9 cellular contexts compared by ENCODE assay signal in the genomic region with DNA sequence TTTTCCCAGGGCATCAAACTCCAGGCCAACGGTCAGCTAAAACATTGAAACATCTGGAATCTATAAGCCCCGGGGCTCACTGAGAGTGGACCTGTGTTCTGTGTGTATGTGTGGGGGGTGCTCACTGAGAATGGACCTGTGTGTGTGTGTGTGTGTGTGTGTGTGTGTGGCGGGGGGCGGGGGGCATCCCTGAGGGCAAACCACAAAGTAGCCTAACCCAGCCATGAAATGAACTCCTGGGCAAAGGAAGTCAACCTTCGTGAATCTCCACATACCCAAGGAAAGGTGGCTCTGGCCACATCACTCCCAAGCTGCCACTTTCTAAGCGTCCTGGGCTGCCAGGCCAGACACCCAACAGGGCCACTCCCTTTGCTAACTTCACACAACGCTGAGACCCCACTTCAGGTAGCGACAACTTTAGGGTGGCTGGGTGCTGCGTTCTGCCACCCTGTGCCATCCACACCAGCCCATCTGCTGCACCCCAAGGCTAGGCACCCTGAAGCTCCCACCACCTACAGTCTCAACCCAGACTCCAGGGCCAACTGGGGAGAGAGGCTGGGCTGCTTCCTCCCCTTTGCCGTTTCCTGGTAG. TPM values are rescaled to one million over a fixed set of nuclear protein-coding genes. Genes with fewer than 3 reads are reported as not detected.
DNase-seq lines count a peak whose midpoint lies in the region; ATAC-seq and TF ChIP-seq lines count a peak whose summit lies in the region.
"Had no signal": no experiment of that assay in that cellular context is flagged by ENCODE, and none has a peak within 500 bp of the region (broad histone marks: within the 10 kb centered on the region; RNA-seq: fewer than 3 reads in every experiment).

No MANE protein-coding gene starts in this region.

- peak overlapping the region; percentile 86 for H3K4me3 ChIP-seq in OCI-LY1 (ENCODE audit: low read depth, low read length, poor library complexity, severe bottlenecking)
- peak overlapping the region; percentile 55 for H3K4me3 ChIP-seq in effector memory CD4-positive, alpha-beta T cell (ENCODE audit: insufficient read depth, low read depth, low read length, poor library complexity, severe bottlenecking)

- peak overlapping the region; percentile 79 for H3K4me2 ChIP-seq in OCI-LY1 (ENCODE audit: low read length)

- H3K27me3 ChIP-seq in OCI-LY1 (ENCODE audit: insufficient read depth, low read length), result no peaks in the 10 kb centered on the region
- peaks cover 9% of the 10 kb centered on the region for H3K27me3 ChIP-seq in effector memory CD4-positive, alpha-beta T cell (replicated peaks; ENCODE audit: control insufficient read depth, insufficient read depth, low read length, poor library complexity, severe bottlenecking)

- peaks cover 14% of the 10 kb centered on the region; the same call in 1 of the 2 replicates for H3K36me3 ChIP-seq in OCI-LY1 (ENCODE audit: insufficient read depth, low read length)
- no peaks in the 10 kb centered on the region for H3K36me3 ChIP-seq in effector memory CD4-positive, alpha-beta T cell (ENCODE audit: control insufficient read depth, insufficient read depth, low read length)

- peaks cover 10% of the 10 kb centered on the region for H3K27me3 Mint-ChIP-seq in neural crest cell (ENCODE audit: low read depth)

- TF ChIP-seq CTCF in C4-2B (conservative IDR thresholded peaks at IDR 0.05), result no peak
- TF ChIP-seq CTCF in OCI-LY1 (IDR thresholded peaks at IDR 0.05; ENCODE audit: low read length), result no peak
- no peak for TF ChIP-seq CTCF in neural crest cell (conservative IDR thresholded peaks at IDR 0.05)

- H2AFZ ChIP-seq in OCI-LY1 (ENCODE audit: low read length), result no peak overlapping the region

- H3K4me3 Mint-ChIP-seq in neural crest cell, result peak overlapping the region; percentile 93

- ATAC-seq in HG02642 (IDR thresholded peaks at IDR 0.05; ENCODE audit: poor library complexity, unreplicated experiment), result no peak

- H3K9me2 ChIP-seq in OCI-LY1 (ENCODE audit: low read depth, low read length), result no peaks in the 10 kb centered on the region

- H3F3A ChIP-seq in OCI-LY1 (ENCODE audit: insufficient read depth, low read length), result no peaks in the 10 kb centered on the region

- H3K9me3 Mint-ChIP-seq in neural crest cell, result no peaks in the 10 kb centered on the region

- H3K4me1 ChIP-seq in OCI-LY1 (ENCODE audit: insufficient read depth, low read length, severe bottlenecking), result peaks cover 36% of the 10 kb centered on the region
- H3K4me1 ChIP-seq in effector memory CD4-positive, alpha-beta T cell (ENCODE audit: control insufficient read depth, insufficient read depth, low read length, poor library complexity, severe bottlenecking), result peaks cover 37% of the 10 kb centered on the region

- H3K9me3 ChIP-seq in OCI-LY1 (ENCODE audit: low read length), result no peaks in the 10 kb centered on the region
- no peaks in the 10 kb centered on the region for H3K9me3 ChIP-seq in effector memory CD4-positive, alpha-beta T cell (ENCODE audit: control insufficient read depth, low read length)

- in situ Hi-C loops in KBM-7 (cut with MboI; ENCODE audit: low pct_unique_long_range_greater_than_20kb, low sequenced_read_pairs), result no loop called here

- peak overlapping the region; percentile 90 for H3K9ac ChIP-seq in OCI-LY1 (ENCODE audit: low read length)

- H3K27ac ChIP-seq in C4-2B (peak overlapping the region; percentile 87), OCI-LY1 (ENCODE audit: low read depth, low read length, poor library complexity, severe bottlenecking) (peak overlapping the region; percentile 74)
- peak overlapping the region; percentile 79 for H3K27ac ChIP-seq in effector memory CD4-positive, alpha-beta T cell (ENCODE audit: insufficient read depth, low read length, poor library complexity, severe bottlenecking)

- H3K79me2 ChIP-seq in OCI-LY1 (ENCODE audit: insufficient read depth, low read length), result peaks cover 24% of the 10 kb centered on the region

- H3K36me3 Mint-ChIP-seq in neural crest cell (ENCODE audit: low read depth), result peaks cover 3% of the 10 kb centered on the region

- peaks cover 19% of the 10 kb centered on the region for H3K4me1 Mint-ChIP-seq in neural crest cell

- no peak for DNase-seq in effector memory CD4-positive, alpha-beta T cell
- no peak for DNase-seq in neural crest cell (ENCODE audit: low read depth, low spot score)
- no peak for DNase-seq in KBM-7
- DNase-seq in DMS79 (lab: John Stamatoyannopoulos, UW), result no peak
- DNase-seq in RKO (ENCODE audit: low spot score), result no peak

- peak overlapping the region; percentile 96 for H3K27ac Mint-ChIP-seq in neural crest cell (ENCODE audit: unreplicated experiment)

- no peaks in the 10 kb centered on the region for H4K20me1 ChIP-seq in OCI-LY1 (ENCODE audit: insufficient read depth, low read length)

RNA-seq across cellular contexts. Expression of a gene that starts 1.6 kb away (rescaled TPM):
- total RNA-seq in neural crest cell, result 24.1 and 24.2 TPM in 2 replicates

RNA-seq across cellular contexts. Expression of a gene that starts 8.0 kb away (rescaled TPM):
- 25.5 and 26.2 TPM in 2 replicates for total RNA-seq in neural crest cell

RNA-seq across cellular contexts. Expression of a gene that starts 11.1 kb away (rescaled TPM):
- 93.0 and 102 TPM in 2 replicates for total RNA-seq in neural crest cell

RNA-seq across cellular contexts. Expression of a gene that starts 14.8 kb away (rescaled TPM):
- 86.2 and 92.4 TPM in 2 replicates for total RNA-seq in neural crest cell

RNA-seq across cellular contexts. Expression of a gene that starts 21.1 kb away (rescaled TPM):
- 0.11 TPM in 1 of 2 replicates, not detected in the other for total RNA-seq in neural crest cell
- total RNA-seq: SK-MEL-5 had no signal
